Comparison of ENCODE assay signal across 29 cellular contexts in genomic region chr18:1422634-1423033, GRCh38.
"Had no signal": no experiment of that assay in that cellular context is flagged by ENCODE, and none has a peak within 500 bp of the region (broad histone marks: within the 10 kb centered on the region; RNA-seq: fewer than 3 reads in every experiment).

No MANE protein-coding gene starts in this region.

- ATAC-seq: effector memory CD8-positive, alpha-beta T cell; esophagus mucosa; foreskin keratinocyte; gastrocnemius medialis; gastroesophageal sphincter; heart left ventricle; heart right ventricle had no signal

- H2AFZ ChIP-seq: hepatocyte had no signal

- H3K27me3 Mint-ChIP-seq: dendritic cell treated with granulocyte-macrophage colony-stimulating factor and Interleukin-4, amounts not matched to agents 40 ng/mL and 50 ng/mL, for 4 days; effector memory CD8-positive, alpha-beta T cell had no signal

- H3K36me3 ChIP-seq: colonic mucosa, esophagus muscularis mucosa, esophagus squamous epithelium, gastrocnemius medialis, gastroesophageal sphincter, heart left ventricle, heart right ventricle had no signal

- FAIRE-seq: endometrium, endothelial cell of umbilical vein, frontal cortex had no signal

- H3K79me2 ChIP-seq: hepatocyte had no signal

- H3K4me3 ChIP-seq: colonic mucosa, coronary artery, dorsolateral prefrontal cortex, esophagus muscularis mucosa, esophagus squamous epithelium, gastrocnemius medialis, gastroesophageal sphincter, heart left ventricle, heart right ventricle, hepatocyte had no signal

- H3K9me3 ChIP-seq: colonic mucosa, esophagus muscularis mucosa, esophagus squamous epithelium, gastrocnemius medialis, gastroesophageal sphincter, heart left ventricle had no signal

- H3K27ac ChIP-seq: colonic mucosa, coronary artery, dorsolateral prefrontal cortex, epithelial cell of prostate, esophagus muscularis mucosa, esophagus squamous epithelium, foreskin keratinocyte, gastrocnemius medialis, gastroesophageal sphincter, heart left ventricle, heart right ventricle, hepatocyte had no signal

- H3K4me1 Mint-ChIP-seq: endodermal cell had no signal

- H3K4me3 Mint-ChIP-seq: dendritic cell treated with granulocyte-macrophage colony-stimulating factor and Interleukin-4, amounts not matched to agents 40 ng/mL and 50 ng/mL, for 4 days; effector memory CD8-positive, alpha-beta T cell; endodermal cell had no signal

- H3K4me1 ChIP-seq: colonic mucosa, esophagus muscularis mucosa, esophagus squamous epithelium, foreskin keratinocyte, gastrocnemius medialis, gastroesophageal sphincter, heart left ventricle, heart right ventricle had no signal

- DNase-seq: colonic mucosa; cortex of kidney; dermis blood vessel endothelial cell; dorsolateral prefrontal cortex; effector CD4-positive, alpha-beta T cell; effector CD8-positive, alpha-beta T cell; effector memory CD4-positive, alpha-beta T cell; effector memory CD8-positive, alpha-beta T cell; endodermal cell; erythroblast; esophagus squamous epithelium; foreskin fibroblast; foreskin keratinocyte; foreskin melanocyte; gastrocnemius medialis; glutamatergic neuron; head of caudate nucleus; heart left ventricle; heart right ventricle had no signal

- H3K4me2 ChIP-seq: hepatocyte had no signal

- H3K9me3 Mint-ChIP-seq: dendritic cell treated with granulocyte-macrophage colony-stimulating factor and Interleukin-4, amounts not matched to agents 40 ng/mL and 50 ng/mL, for 4 days; endodermal cell had no signal

- H3K27me3 ChIP-seq: colonic mucosa, esophagus muscularis mucosa, esophagus squamous epithelium, foreskin keratinocyte, gastrocnemius medialis, gastroesophageal sphincter, heart left ventricle, heart right ventricle, hepatocyte had no signal

- H3K27ac Mint-ChIP-seq: dendritic cell treated with granulocyte-macrophage colony-stimulating factor and Interleukin-4, amounts not matched to agents 40 ng/mL and 50 ng/mL, for 4 days; effector memory CD8-positive, alpha-beta T cell; endodermal cell had no signal
